8 cellular contexts compared by ENCODE assay signal in the genomic region with DNA sequence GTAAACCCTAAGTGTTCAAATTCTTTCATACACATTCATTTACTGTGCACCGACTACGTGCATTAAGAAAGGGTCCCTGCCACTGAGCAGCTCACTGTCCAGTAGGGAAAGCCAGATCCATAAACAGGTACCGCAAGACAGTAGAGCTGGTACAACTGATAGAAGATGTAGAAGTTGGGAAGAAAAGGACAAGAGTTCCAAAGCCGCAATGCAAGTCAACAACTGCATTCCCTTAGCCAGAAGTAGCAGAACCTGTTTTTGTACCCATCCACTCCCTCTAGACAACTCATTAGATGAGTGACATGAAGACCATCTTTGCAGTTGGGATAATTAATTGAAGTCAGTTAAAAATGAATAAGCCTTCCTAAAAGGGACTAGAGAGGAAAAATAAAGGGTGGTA. TPM values are rescaled to one million over a fixed set of nuclear protein-coding genes. Genes with fewer than 3 reads are reported as not detected.
A peak's percentile ranks its signal among the peaks of the same experiment; 100 is the strongest.
DNase-seq lines count a peak whose midpoint lies in the region; ATAC-seq and TF ChIP-seq lines count a peak whose summit lies in the region.

No MANE protein-coding gene starts in this region.

- peak overlapping the region; percentile 91 for H3K27ac Mint-ChIP-seq in activated CD4-positive, alpha-beta T cell treated with anti-CD3 and anti-CD28 coated beads, Interleukin-2, amount 10 ng/mL, durations not matched to agents 7 days and 5 days
- H3K27ac Mint-ChIP-seq in stimulated activated naive B cell treated with anti-CD40 and anti-IgM and Interleukin-4, amounts not matched to agents 10 μg/mL and 1 μg/mL and 100 μg/mL, for 72 hours: peak overlapping the region; percentile 99

- no peak overlapping the region for H3K27ac ChIP-seq in SJCRH30

- no peaks in the 10 kb centered on the region for H3K27me3 ChIP-seq in SJCRH30

- peaks cover 3% of the 10 kb centered on the region; the same call in 1 of the 2 replicates for H3K36me3 ChIP-seq in SJCRH30

- H3K9me3 ChIP-seq in SJCRH30 (replicated peaks): no peaks in the 10 kb centered on the region

- peak overlapping the region; percentile 91 for H3K4me3 Mint-ChIP-seq in activated CD4-positive, alpha-beta T cell treated with anti-CD3 and anti-CD28 coated beads, Interleukin-2, amount 10 ng/mL, durations not matched to agents 7 days and 5 days
- peak overlapping the region; percentile 87 to 94 for H3K4me3 Mint-ChIP-seq in stimulated activated naive B cell treated with anti-CD40 and anti-IgM and Interleukin-4, amounts not matched to agents 10 μg/mL and 1 μg/mL and 100 μg/mL, for 72 hours

- POLR2A ChIA-PET in activated CD4-positive, alpha-beta T cell treated with anti-CD3 and anti-CD28 coated beads, Interleukin-2, amount 10 ng/mL, durations not matched to agents 7 days and 5 days (lab: Charles Lee): interaction anchor here (1.9 kb wide), 1 partner anchor 53 kb away, joined by 9 read pairs; a partner anchor contains a TSS

- no peak for TF ChIP-seq CTCF in fibroblast of mammary gland (conservative IDR thresholded peaks at IDR 0.05; ENCODE audit: control insufficient read depth, insufficient read depth, low read depth, low read length)

- DNase-seq in activated CD4-positive, alpha-beta T cell treated with anti-CD3 and anti-CD28 coated beads, Interleukin-2, amount 10 ng/mL, durations not matched to agents 7 days and 5 days: no peak
- DNase-seq in activated CD4-positive, alpha-beta T cell treated with anti-CD3 and anti-CD28 coated beads, Interleukin-2, amount 50 U/mL, for 4 hours: no peak
- DNase-seq in SJCRH30 (no peak), fibroblast of mammary gland (ENCODE audit: low read depth) (no peak)
- DNase-seq in stimulated activated naive B cell treated with anti-CD40 and anti-IgM and Interleukin-4, amounts not matched to agents 10 μg/mL and 1 μg/mL and 100 μg/mL, for 72 hours: no peak

- H3K36me3 Mint-ChIP-seq in activated CD4-positive, alpha-beta T cell treated with anti-CD3 and anti-CD28 coated beads, Interleukin-2, amount 10 ng/mL, durations not matched to agents 7 days and 5 days (ENCODE audit: low read depth): peaks cover 4% of the 10 kb centered on the region
- peaks cover 2 to 5% of the 10 kb centered on the region in 2 donors for H3K36me3 Mint-ChIP-seq in stimulated activated naive B cell treated with anti-CD40 and anti-IgM and Interleukin-4, amounts not matched to agents 10 μg/mL and 1 μg/mL and 100 μg/mL, for 72 hours

- CTCF ChIA-PET in activated CD4-positive, alpha-beta T cell treated with anti-CD3 and anti-CD28 coated beads, Interleukin-2, amount 10 ng/mL, durations not matched to agents 7 days and 5 days (lab: Charles Lee): interaction anchor here (0.6 to 1.0 kb wide), 2 partner anchors 16 to 829 kb away, joined by 3 to 4 read pairs; no protein-coding TSS in a partner anchor

- peaks cover 7% of the 10 kb centered on the region; the same call in 1 of the 2 replicates for H3K4me1 ChIP-seq in SJCRH30

- H3K4me1 Mint-ChIP-seq in activated CD4-positive, alpha-beta T cell treated with anti-CD3 and anti-CD28 coated beads, Interleukin-2, amount 10 ng/mL, durations not matched to agents 7 days and 5 days: peaks cover 50% of the 10 kb centered on the region
- H3K4me1 Mint-ChIP-seq in stimulated activated naive B cell treated with anti-CD40 and anti-IgM and Interleukin-4, amounts not matched to agents 10 μg/mL and 1 μg/mL and 100 μg/mL, for 72 hours: peaks cover 23 to 55% of the 10 kb centered on the region in 2 donors

- H3K9me3 Mint-ChIP-seq in activated CD4-positive, alpha-beta T cell treated with anti-CD3 and anti-CD28 coated beads, Interleukin-2, amount 10 ng/mL, durations not matched to agents 7 days and 5 days: no peaks in the 10 kb centered on the region
- H3K9me3 Mint-ChIP-seq in stimulated activated naive B cell treated with anti-CD40 and anti-IgM and Interleukin-4, amounts not matched to agents 10 μg/mL and 1 μg/mL and 100 μg/mL, for 72 hours: no peaks in the 10 kb centered on the region

- ATAC-seq in stimulated activated naive B cell treated with anti-CD40 and anti-IgM and Interleukin-4, amounts not matched to agents 10 μg/mL and 1 μg/mL and 100 μg/mL, for 72 hours (replicated peaks): no peak
- ATAC-seq in GM21619 (IDR thresholded peaks at IDR 0.05; ENCODE audit: unreplicated experiment) (no peak), GM18520 (IDR thresholded peaks at IDR 0.05; ENCODE audit: unreplicated experiment) (no peak), GM21576 (IDR thresholded peaks at IDR 0.05; ENCODE audit: unreplicated experiment) (no peak)

- H3K4me3 ChIP-seq in SJCRH30 (peak overlapping the region; percentile 87), fibroblast of mammary gland (ENCODE audit: control insufficient read depth, low read depth, low read length) (peak overlapping the region; percentile 91)

- H3K27me3 Mint-ChIP-seq in activated CD4-positive, alpha-beta T cell treated with anti-CD3 and anti-CD28 coated beads, Interleukin-2, amount 10 ng/mL, durations not matched to agents 7 days and 5 days: peaks cover 2% of the 10 kb centered on the region
- no peaks in the 10 kb centered on the region for H3K27me3 Mint-ChIP-seq in stimulated activated naive B cell treated with anti-CD40 and anti-IgM and Interleukin-4, amounts not matched to agents 10 μg/mL and 1 μg/mL and 100 μg/mL, for 72 hours

RNA-seq across cellular contexts. Expression of a gene that starts 1.3 kb away (rescaled TPM):
- total RNA-seq in activated CD4-positive, alpha-beta T cell treated with anti-CD3 and anti-CD28 coated beads, Interleukin-2, amount 10 ng/mL, durations not matched to agents 7 days and 5 days: 10 to 100 TPM; 37.2 to 48.0 TPM
- total RNA-seq in SJCRH30 (2014; rRNA removed; shearing (Covaris generic)): 53.6 and 53.9 TPM in 2 replicates

RNA-seq across cellular contexts. Expression of a gene that starts 14.6 kb away (rescaled TPM):
- 10 to 100 TPM; 16.0 to 19.5 TPM for total RNA-seq in activated CD4-positive, alpha-beta T cell treated with anti-CD3 and anti-CD28 coated beads, Interleukin-2, amount 10 ng/mL, durations not matched to agents 7 days and 5 days
- 64.4 and 69.3 TPM in 2 replicates for total RNA-seq in SJCRH30 (2014; rRNA removed; shearing (Covaris generic))

RNA-seq across cellular contexts. Expression of a gene that starts 52.8 kb away (rescaled TPM):
- total RNA-seq in activated CD4-positive, alpha-beta T cell treated with anti-CD3 and anti-CD28 coated beads, Interleukin-2, amount 10 ng/mL, durations not matched to agents 7 days and 5 days: 10 to 100 TPM; 44.7 to 46.4 TPM
- 29.1 and 31.2 TPM in 2 replicates for total RNA-seq in SJCRH30 (2014; rRNA removed; shearing (Covaris generic))
